Comparison of ENCODE assay signal across 15 cellular contexts in the genomic region with DNA sequence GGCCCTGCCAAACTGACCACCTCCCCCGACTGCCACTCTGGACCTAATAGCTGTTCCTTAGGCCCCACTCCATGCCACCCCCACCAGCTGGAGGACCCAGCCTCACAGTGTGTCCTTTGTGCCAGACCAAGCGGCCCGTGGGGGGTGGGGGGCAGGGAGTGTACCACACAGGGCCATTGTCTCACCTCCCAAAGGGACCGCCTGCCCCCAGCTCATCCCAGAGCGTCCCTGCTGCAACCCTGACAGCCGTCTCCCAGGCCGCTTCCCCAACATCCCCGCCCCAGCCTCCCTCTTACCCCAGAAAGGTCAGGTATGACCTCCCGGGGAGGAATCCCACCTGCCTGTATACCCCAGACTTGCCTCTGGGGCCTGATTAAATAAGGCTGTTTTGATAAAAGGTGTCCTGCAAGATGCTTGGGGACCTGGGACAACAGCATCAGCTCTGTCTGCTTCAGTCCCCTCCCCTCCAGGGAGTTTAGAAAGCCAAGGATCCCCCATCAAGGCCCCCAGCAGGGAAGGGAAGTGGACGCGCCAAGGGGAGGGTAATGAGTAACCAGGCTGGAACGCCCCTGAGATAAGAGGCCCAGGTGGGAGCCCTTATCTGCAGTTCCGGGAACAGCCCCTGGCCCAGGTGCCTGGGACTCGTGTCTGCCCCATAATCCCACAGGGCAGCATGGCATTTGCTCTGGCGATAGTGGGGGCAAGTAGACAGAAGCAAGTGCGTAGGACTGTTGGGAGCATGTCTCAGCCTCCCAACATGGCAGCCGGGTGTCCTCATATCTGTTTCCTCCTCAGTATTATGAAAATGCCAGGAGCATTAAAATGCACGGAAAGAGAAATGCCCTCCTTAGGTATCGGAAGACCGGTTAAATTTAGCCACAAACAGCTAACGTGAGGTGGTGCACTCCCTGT. TPM values are rescaled to one million over a fixed set of nuclear protein-coding genes. Genes with fewer than 3 reads are reported as not detected.
DNase-seq lines count a peak whose midpoint lies in the region; ATAC-seq and TF ChIP-seq lines count a peak whose summit lies in the region.
"Had no signal": no experiment of that assay in that cellular context is flagged by ENCODE, and none has a peak within 500 bp of the region (broad histone marks: within the 10 kb centered on the region; RNA-seq: fewer than 3 reads in every experiment).

No MANE protein-coding gene starts in this region.

- H3K27me3 ChIP-seq in duodenal mucosa (ENCODE audit: control insufficient read depth in 1 of 2, insufficient read depth in 2 of 2, low read length in 2 of 2): no peaks in the 10 kb centered on the region
- no peaks in the 10 kb centered on the region for H3K27me3 ChIP-seq in mesenchymal stem cell (ENCODE audit: control insufficient read depth in 1 of 2, insufficient read depth in 1 of 2, low read length in 2 of 2)
- H3K27me3 ChIP-seq in transverse colon: no peaks in the 10 kb centered on the region
- H3K27me3 ChIP-seq: testis had no signal

- H3K36me3 ChIP-seq in duodenal mucosa (ENCODE audit: control insufficient read depth in 1 of 2, insufficient read depth in 2 of 2, low read length in 2 of 2): peaks cover 9 to 22% of the 10 kb centered on the region in 2 donors
- peaks cover 47 to 48% of the 10 kb centered on the region in 2 experiments for H3K36me3 ChIP-seq in mesenchymal stem cell (ENCODE audit: control insufficient read depth in 1 of 2, insufficient read depth in 2 of 2, low read depth in 1 of 2, low read length in 2 of 2)
- H3K36me3 ChIP-seq in transverse colon: no peaks in the 10 kb centered on the region

- DNase-seq in NCI-H226 (peak; percentile 41), mesenchymal stem cell (no peak), transverse colon (peak; percentile 86)
- no peak for DNase-seq in activated naive CD8-positive, alpha-beta T cell treated with anti-CD3 and anti-CD28 coated beads, Interleukin-2, amount 50 U/mL, for 24 hours
- DNase-seq: activated T-cell treated with anti-CD3 and anti-CD28 coated beads, Interleukin-2, amount 50 U/mL, for 1 hour; DMS79; NCI-H2081 treated with DMSO at 0.1 percent for 48 hours; stimulated activated CD4-positive, alpha-beta T cell treated with anti-CD3 and anti-CD28 coated beads, Interleukin-4, amount 100 ng/mL, for 1 hour; testis had no signal

- H3K9me3 ChIP-seq in duodenal mucosa (ENCODE audit: control insufficient read depth in 1 of 2, low read length in 2 of 2): no peaks in the 10 kb centered on the region
- H3K9me3 ChIP-seq in mesenchymal stem cell (ENCODE audit: control insufficient read depth, low read length): no peaks in the 10 kb centered on the region
- no peaks in the 10 kb centered on the region for H3K9me3 ChIP-seq in transverse colon
- H3K9me3 ChIP-seq: testis had no signal

- H4K8ac ChIP-seq in mesenchymal stem cell (ENCODE audit: low read length): peak overlapping the region; percentile 38

- H3K18ac ChIP-seq in mesenchymal stem cell (ENCODE audit: low read depth in 1 of 2, low read length in 2 of 2): peak overlapping the region in 1 of 2 experiments; percentile 54

- no peak for TF ChIP-seq EP300 in transverse colon (IDR thresholded peaks at IDR 0.05; ENCODE audit: low read depth)

- no peak overlapping the region for H2BK5ac ChIP-seq in mesenchymal stem cell (ENCODE audit: low read depth, low read length, poor library complexity, severe bottlenecking)

- H3K9ac ChIP-seq in duodenal mucosa (ENCODE audit: low read depth in 1 of 2, low read length in 2 of 2): peak overlapping the region; percentile 58 to 61
- H3K9ac ChIP-seq in mesenchymal stem cell (ENCODE audit: low read length): no peak overlapping the region

- peaks cover 55 to 59% of the 10 kb centered on the region in 2 donors for H3K4me1 ChIP-seq in duodenal mucosa (ENCODE audit: control insufficient read depth in 1 of 2, insufficient read depth in 2 of 2, low read length in 2 of 2)
- peaks cover 56% of the 10 kb centered on the region for H3K4me1 ChIP-seq in mesenchymal stem cell (ENCODE audit: control insufficient read depth, insufficient read depth, low read depth, low read length)
- peaks cover 37 to 62% (median 58%) of the 10 kb centered on the region in 4 donors for H3K4me1 ChIP-seq in transverse colon

- no peak overlapping the region for H2AFZ ChIP-seq in mesenchymal stem cell (ENCODE audit: low read depth, low read length)

- H4K91ac ChIP-seq in mesenchymal stem cell (ENCODE audit: low read length): no peak overlapping the region

- H2BK120ac ChIP-seq in mesenchymal stem cell (ENCODE audit: low read depth, low read length): no peak overlapping the region

- TF ChIP-seq POLR2A in transverse colon (IDR thresholded peaks at IDR 0.05): peak; percentile 52

- intact Hi-C loops in transverse colon (cut with DNase I; ENCODE audit: low total_unique reads): no loop called here

- peak overlapping the region in 1 of 2 experiments; percentile 15 for H2BK12ac ChIP-seq in mesenchymal stem cell (ENCODE audit: low read length in 2 of 2)

- no peak for ATAC-seq in activated CD4-positive, CD25-positive, alpha-beta regulatory T cell treated with anti-CD3 and anti-CD28 coated beads, Interleukin-2, amount 50 U/mL, for 24 hours
- ATAC-seq in GM18870 (IDR thresholded peaks at IDR 0.05; ENCODE audit: unreplicated experiment): no peak
- no peak for ATAC-seq in activated naive CD8-positive, alpha-beta T cell treated with anti-CD3 and anti-CD28 coated beads, Interleukin-2, amount 50 U/mL, for 24 hours

- H3K14ac ChIP-seq in mesenchymal stem cell (ENCODE audit: low read length in 2 of 2): peak overlapping the region in 1 of 2 experiments; percentile 50

- H3K9me3 Mint-ChIP-seq in activated naive CD8-positive, alpha-beta T cell treated with anti-CD3 and anti-CD28 coated beads, Interleukin-2, amount 50 U/mL, for 24 hours: no peaks in the 10 kb centered on the region
- H3K9me3 Mint-ChIP-seq: IgD-negative memory B cell, neural crest cell had no signal

- in situ Hi-C loops in transverse colon (cut with MboI; ENCODE audit: low pct_ligation_motif_present in 1 of 4, low pct_unique_long_range_greater_than_20kb in 1 of 4, low sequenced_read_pairs in 3 of 4): no loop called here

- 46% methylated on average over 15 of the region's 21 CpGs for WGBS in mesenchymal stem cell
- 39% methylated on average over 21 of the region's 21 CpGs; no CpG with 5 or more reads in 1 of the 2 donors for WGBS in transverse colon (ENCODE audit: low coverage in 1 of 2), 2 donors

- no peak overlapping the region for H3K4me2 ChIP-seq in mesenchymal stem cell (ENCODE audit: low read length, poor library complexity, severe bottlenecking)

- peak in 2 of 5 experiments; percentile 26 to 31 for TF ChIP-seq CTCF in transverse colon (IDR thresholded peaks at IDR 0.05)

- H3K36me3 Mint-ChIP-seq in activated naive CD8-positive, alpha-beta T cell treated with anti-CD3 and anti-CD28 coated beads, Interleukin-2, amount 50 U/mL, for 24 hours (ENCODE audit: low read depth): no peaks in the 10 kb centered on the region
- H3K36me3 Mint-ChIP-seq: IgD-negative memory B cell had no signal

- no peak overlapping the region for H2BK15ac ChIP-seq in mesenchymal stem cell (ENCODE audit: low read depth, poor library complexity, severe bottlenecking)

- H3K79me1 ChIP-seq in mesenchymal stem cell (replicated peaks; ENCODE audit: low read length, poor library complexity, severe bottlenecking): peaks cover 5% of the 10 kb centered on the region

- no peak overlapping the region for H3K4me3 Mint-ChIP-seq in activated naive CD8-positive, alpha-beta T cell treated with anti-CD3 and anti-CD28 coated beads, Interleukin-2, amount 50 U/mL, for 24 hours
- H3K4me3 Mint-ChIP-seq: IgD-negative memory B cell, neural crest cell had no signal

- H3K23ac ChIP-seq in mesenchymal stem cell (ENCODE audit: low read length in 2 of 2): no peak overlapping the region

- no peak overlapping the region for H3K27ac Mint-ChIP-seq in activated naive CD8-positive, alpha-beta T cell treated with anti-CD3 and anti-CD28 coated beads, Interleukin-2, amount 50 U/mL, for 24 hours
- H3K27ac Mint-ChIP-seq: IgD-negative memory B cell had no signal

- H3K4ac ChIP-seq in mesenchymal stem cell (ENCODE audit: low read depth in 1 of 2, low read length in 2 of 2): peak overlapping the region in 1 of 2 experiments; percentile 33

- H3K4me3 ChIP-seq in duodenal mucosa (ENCODE audit: low read depth in 1 of 2, low read length in 2 of 2) (peak overlapping the region in 1 of 2 donors; percentile 37), mesenchymal stem cell (ENCODE audit: insufficient read depth in 1 of 2, low read depth in 1 of 2, low read length in 2 of 2) (no peak overlapping the region), transverse colon (no peak overlapping the region)
- H3K4me3 ChIP-seq: testis had no signal

- H3K27me3 Mint-ChIP-seq in activated naive CD8-positive, alpha-beta T cell treated with anti-CD3 and anti-CD28 coated beads, Interleukin-2, amount 50 U/mL, for 24 hours: peaks cover 11% of the 10 kb centered on the region

- H2AK5ac ChIP-seq in mesenchymal stem cell (ENCODE audit: low read length, severe bottlenecking): peak overlapping the region; percentile 47

- H3K4me1 Mint-ChIP-seq in activated naive CD8-positive, alpha-beta T cell treated with anti-CD3 and anti-CD28 coated beads, Interleukin-2, amount 50 U/mL, for 24 hours: peaks cover 17% of the 10 kb centered on the region

- H3K27ac ChIP-seq in duodenal mucosa (ENCODE audit: low read depth, low read length) (peak overlapping the region; percentile 54), mesenchymal stem cell (ENCODE audit: low read length, poor library complexity, severe bottlenecking) (peak overlapping the region; percentile 30), transverse colon (peak overlapping the region; percentile 80 to 99 (median 86))
- H3K27ac ChIP-seq: testis had no signal

RNA-seq across cellular contexts. Expression of a gene that starts 9.0 kb away (rescaled TPM):
- polyA plus RNA-seq in mesenchymal stem cell (2013, experiment 1 of 2): 117 TPM
- 113 TPM for polyA plus RNA-seq in mesenchymal stem cell (2013, experiment 2 of 2)
- total RNA-seq in transverse colon: 10 to 100 TPM; 27.3 to 52.9 (median 28.9) TPM

RNA-seq across cellular contexts. Expression of a gene that starts 10.6 kb away (rescaled TPM):
- polyA plus RNA-seq in mesenchymal stem cell (2013, experiment 1 of 2): not detected
- not detected for polyA plus RNA-seq in mesenchymal stem cell (2013, experiment 2 of 2)
- total RNA-seq in transverse colon: 10 to 100 TPM in 2 of 4 donors, 1 to 10 TPM in 1, not detected in 1; 1.3 to 43.4 (median 17.2) TPM
- total RNA-seq: glomerular endothelial cell, neural crest cell, testis had no signal

RNA-seq across cellular contexts. Expression of a gene that starts 39.4 kb away (rescaled TPM):
- 25.3 TPM for polyA plus RNA-seq in mesenchymal stem cell (2013, experiment 1 of 2)
- polyA plus RNA-seq in mesenchymal stem cell (2013, experiment 2 of 2): 23.1 TPM
- 100 to 1,000 TPM in 1 of 4 donors, 10 to 100 TPM in 3; 60.1 to 142 (median 73.8) TPM for total RNA-seq in transverse colon

RNA-seq across cellular contexts. Expression of a gene that starts 50.0 kb away (rescaled TPM):
- 3.1 TPM for polyA plus RNA-seq in mesenchymal stem cell (2013, experiment 1 of 2)
- polyA plus RNA-seq in mesenchymal stem cell (2013, experiment 2 of 2): 3.2 TPM
- 100 to 1,000 TPM in 1 of 4 donors, 10 to 100 TPM in 3; 46.3 to 166 (median 60.9) TPM for total RNA-seq in transverse colon
- polyA plus RNA-seq: IgD-negative memory B cell had no signal

Comparison
In these comparisons a context has a peak if more than half of its experiments do, and no peak if none do; other contexts are left out.
1. DNase-seq: peak in NCI-H226 (single experiment) and transverse colon (single experiment); none in mesenchymal stem cell (single experiment) and activated naive CD8-positive, alpha-beta T cell treated with anti-CD3 and anti-CD28 coated beads, Interleukin-2, amount 50 U/mL, for 24 hours (single experiment).
2. H3K27ac ChIP-seq: peak in every context shown above with its lines; median percentile 86 in transverse colon; 54 in duodenal mucosa; 30 in mesenchymal stem cell.